Comparison of ENCODE assay signal across 1 cellular context in genomic region chr5:64971990-64972389, GRCh38.
TF ChIP-seq lines count a peak whose summit lies in the region.

No MANE protein-coding gene starts in this region.

TF ChIP-seq in IMR-90, 13 proteins besides CTCF, POLR2A, EP300 and RAD21 (continued from another document):
- TF ChIP-seq NFE2L2 (IDR thresholded peaks at IDR 0.05; ENCODE audit: low read depth, low read length) = no peak
- TF ChIP-seq ELK1 (IDR thresholded peaks at IDR 0.05; ENCODE audit: borderline replicate concordance, low read depth, low read length) = no peak
- TF ChIP-seq RCOR1 (IDR thresholded peaks at IDR 0.05; ENCODE audit: insufficient replicate concordance, low read length) = no peak
- TF ChIP-seq MAFK (IDR thresholded peaks at IDR 0.05; ENCODE audit: low read depth, low read length) = no peak
- no peak for TF ChIP-seq USF2 (IDR thresholded peaks at IDR 0.05; ENCODE audit: low read depth, low read length)
- no peak for TF ChIP-seq CEBPB (IDR thresholded peaks at IDR 0.05; ENCODE audit: low read depth, low read length)
- no peak for TF ChIP-seq MXI1 (IDR thresholded peaks at IDR 0.05; ENCODE audit: borderline replicate concordance, low read depth, low read length)
- no peak for TF ChIP-seq FOS (IDR thresholded peaks at IDR 0.05; ENCODE audit: low read depth, low read length)
- TF ChIP-seq SMC3 (IDR thresholded peaks at IDR 0.05; ENCODE audit: low read depth, low read length) = no peak
- TF ChIP-seq RFX5 (IDR thresholded peaks at IDR 0.05; ENCODE audit: low read depth, low read length) = no peak
